ENCODE assay signal across 8 cellular contexts in the genomic region with DNA sequence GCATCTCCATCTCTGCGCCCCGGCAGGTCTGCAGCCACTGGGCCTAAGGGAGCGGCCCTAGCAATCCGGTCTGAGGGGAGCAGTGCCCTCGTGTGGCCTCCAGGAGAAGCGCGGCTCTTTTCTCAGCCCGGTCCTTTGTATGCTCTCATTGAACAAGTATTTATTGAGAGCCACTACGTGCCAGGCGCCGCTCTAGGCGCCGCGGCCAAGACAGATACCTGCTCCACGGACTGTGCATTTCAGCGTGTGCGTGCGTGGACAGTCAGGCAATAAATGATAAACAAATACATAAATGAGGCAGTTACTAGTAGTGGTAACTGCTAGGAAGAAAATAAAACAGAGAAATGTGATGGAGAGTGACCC. TPM values are rescaled to one million over a fixed set of nuclear protein-coding genes. Genes with fewer than 3 reads are reported as not detected.
A peak's percentile ranks its signal among the peaks of the same experiment; 100 is the strongest.
DNase-seq lines count a peak whose midpoint lies in the region; ATAC-seq and TF ChIP-seq lines count a peak whose summit lies in the region.

No MANE protein-coding gene starts in this region.

- DNase-seq in GDM1 (lab: John Stamatoyannopoulos, UW): peak; percentile 66
- peak; percentile 82 for DNase-seq in HCEC 1CT
- DNase-seq in MG63: peak; percentile 87
- DNase-seq in RWPE2 (ENCODE audit: low spot score): no peak
- DNase-seq in activated gamma-delta T cell (lab: John Stamatoyannopoulos, UW): peak; percentile 18
- DNase-seq in foreskin melanocyte: peak; percentile 73
- peak; percentile 97 for DNase-seq in osteoblast (ENCODE audit: insufficient read length, low spot score, missing footprints)
- peak; percentile 78 to 89 for DNase-seq in tibial artery

- H3K4me1 ChIP-seq in RWPE2 (ENCODE audit: insufficient read depth, poor library complexity, severe bottlenecking): no peaks in the 10 kb centered on the region
- peaks cover 8% of the 10 kb centered on the region for H3K4me1 ChIP-seq in osteoblast (ENCODE audit: insufficient read depth, low read length)
- H3K4me1 ChIP-seq in tibial artery: peaks cover 0 to 8% (median 2%) of the 10 kb centered on the region in 4 donors

- H3K27ac ChIP-seq in RWPE2 (ENCODE audit: poor library complexity, severe bottlenecking): no peak overlapping the region
- H3K27ac ChIP-seq in osteoblast (ENCODE audit: low read depth, low read length): no peak overlapping the region
- H3K27ac ChIP-seq in tibial artery: no peak overlapping the region

- peak; percentile 93 for ATAC-seq in RWPE2 (ENCODE audit: low read depth)

- H3K36me3 ChIP-seq in MG63: no peaks in the 10 kb centered on the region
- no peaks in the 10 kb centered on the region for H3K36me3 ChIP-seq in RWPE2 (ENCODE audit: low read depth)
- H3K36me3 ChIP-seq in osteoblast (ENCODE audit: insufficient read depth, low read length): no peaks in the 10 kb centered on the region
- no peaks in the 10 kb centered on the region for H3K36me3 ChIP-seq in tibial artery

- no peaks in the 10 kb centered on the region for H3K9me3 ChIP-seq in MG63
- no peaks in the 10 kb centered on the region for H3K9me3 ChIP-seq in RWPE2 (ENCODE audit: severe bottlenecking)
- no peaks in the 10 kb centered on the region for H3K9me3 ChIP-seq in osteoblast (ENCODE audit: low read depth, low read length)
- no peaks in the 10 kb centered on the region for H3K9me3 ChIP-seq in tibial artery

- peak overlapping the region; percentile 85 for H3K4me2 ChIP-seq in osteoblast (ENCODE audit: insufficient read depth, low read length)

- H4K20me1 ChIP-seq in osteoblast (ENCODE audit: insufficient read depth, low read length): no peaks in the 10 kb centered on the region

- TF ChIP-seq CTCF in RWPE2 (IDR thresholded peaks at IDR 0.05; ENCODE audit: poor library complexity, severe bottlenecking) (peak; percentile 98), osteoblast (IDR thresholded peaks at IDR 0.05; ENCODE audit: extremely low read depth, low read depth, low read length) (peak; percentile 92), tibial artery (IDR thresholded peaks at IDR 0.05) (peak; percentile 83 to 95)

- H2AFZ ChIP-seq in osteoblast (ENCODE audit: low read length): peak overlapping the region; percentile 86

- intact Hi-C loops in tibial artery (cut with DNase I; ENCODE audit: low total_unique reads): loop anchor here (2.0 kb wide), 1 partner anchor 113 kb away; no protein-coding TSS in a partner anchor

- H3K27me3 ChIP-seq in MG63 (no peaks in the 10 kb centered on the region), RWPE2 (ENCODE audit: insufficient read depth, poor library complexity, severe bottlenecking) (no peaks in the 10 kb centered on the region), osteoblast (ENCODE audit: insufficient read depth, low read length) (no peaks in the 10 kb centered on the region), tibial artery (no peaks in the 10 kb centered on the region)

- no peaks in the 10 kb centered on the region for H3K79me2 ChIP-seq in osteoblast (ENCODE audit: insufficient read depth, low read length)

- peak overlapping the region; percentile 10; the same call in 1 of the 2 replicates for H3K4me3 ChIP-seq in MG63
- H3K4me3 ChIP-seq in RWPE2 (ENCODE audit: severe bottlenecking): no peak overlapping the region
- peak overlapping the region; percentile 61 for H3K4me3 ChIP-seq in osteoblast (ENCODE audit: insufficient read depth, low read length)
- H3K4me3 ChIP-seq in tibial artery: peak overlapping the region in 1 of 2 donors; percentile 37

RNA-seq across cellular contexts. Expression of a gene that starts 2.3 kb away (rescaled TPM):
- not detected in 2 replicates for total RNA-seq in MG63 (2014; rRNA removed; shearing (Covaris generic); ENCODE audit: low replicate concordance)
- not detected in 2 replicates for total RNA-seq in osteoblast

RNA-seq across cellular contexts. Expression of a gene that starts 11.3 kb away (rescaled TPM):
- total RNA-seq in MG63 (2014; rRNA removed; shearing (Covaris generic); ENCODE audit: low replicate concordance): 27.9 and 40.0 TPM in 2 replicates
- total RNA-seq in osteoblast: 1.8 and 2.5 TPM in 2 replicates

RNA-seq across cellular contexts. Expression of a gene that starts 43.9 kb away (rescaled TPM):
- total RNA-seq in MG63 (2014; rRNA removed; shearing (Covaris generic); ENCODE audit: low replicate concordance): 38.6 and 72.6 TPM in 2 replicates
- 81.1 and 87.8 TPM in 2 replicates for total RNA-seq in osteoblast

RNA-seq across cellular contexts. Expression of a gene that starts 54.8 kb away (rescaled TPM):
- total RNA-seq in MG63 (2014; rRNA removed; shearing (Covaris generic); ENCODE audit: low replicate concordance): 240 and 304 TPM in 2 replicates
- total RNA-seq in osteoblast: 58.3 and 65.9 TPM in 2 replicates
